ENCODE assay signal across 30 cellular contexts in genomic region chr2:186561467-186562208, GRCh38. TPM values are rescaled to one million over a fixed set of nuclear protein-coding genes. Genes with fewer than 3 reads are reported as not detected.
A peak's percentile ranks its signal among the peaks of the same experiment; 100 is the strongest.
DNase-seq lines count a peak whose midpoint lies in the region; ATAC-seq, FAIRE-seq and TF ChIP-seq lines count a peak whose summit lies in the region.
"Had no signal": no experiment of that assay in that cellular context is flagged by ENCODE, and none has a peak within 500 bp of the region (broad histone marks: within the 10 kb centered on the region; RNA-seq: fewer than 3 reads in every experiment).

No MANE protein-coding gene starts in this region.

- TF ChIP-seq CTCF in astrocyte (IDR thresholded peaks at IDR 0.05; ENCODE audit: insufficient read depth, low read depth, low read length) (no peak), smooth muscle cell (IDR thresholded peaks at IDR 0.05; ENCODE audit: borderline replicate concordance, insufficient read depth, poor library complexity, severe bottlenecking) (no peak)

- H3K36me3 ChIP-seq in astrocyte (ENCODE audit: insufficient read depth, low read length), result no peaks in the 10 kb centered on the region
- H3K36me3 ChIP-seq in smooth muscle cell (ENCODE audit: low read depth), result no peaks in the 10 kb centered on the region
- H3K36me3 ChIP-seq in small intestine (ENCODE audit: control insufficient read depth in 2 of 2, insufficient read depth in 2 of 2, low read length in 2 of 2), result no peaks in the 10 kb centered on the region
- H3K36me3 ChIP-seq: heart right ventricle, pancreas, SJCRH30 had no signal

- H2AFZ ChIP-seq in astrocyte (ENCODE audit: low read depth, low read length), result no peak overlapping the region
- H2AFZ ChIP-seq in smooth muscle cell (ENCODE audit: low read depth), result peak overlapping the region; percentile 40

- H4K20me1 ChIP-seq in astrocyte (ENCODE audit: insufficient read depth, low read length), result no peaks in the 10 kb centered on the region
- H4K20me1 ChIP-seq in smooth muscle cell (ENCODE audit: low read depth), result no peaks in the 10 kb centered on the region

- DNase-seq in DMS53 (lab: John Stamatoyannopoulos, UW) (peak; percentile 48), DMS53 treated with DMSO at 0.1 percent for 48 hours (lab: John Stamatoyannopoulos, UW; ENCODE audit: unreplicated experiment) (no peak), astrocyte (ENCODE audit: low read depth) (no peak), smooth muscle cell (lab: John Stamatoyannopoulos, UW; ENCODE audit: unreplicated experiment) (no peak), small intestine (no peak)
- no peak for DNase-seq in stimulated activated effector memory CD8-positive, alpha-beta T cell treated with anti-CD3 and anti-CD28 coated beads, Interleukin-12 subunit alpha, Interleukin-12 subunit beta, amount 100 ng/mL, for 72 hours (ENCODE audit: low spot score in 2 of 2)
- DNase-seq: activated gamma-delta T cell treated with Interleukin-2 at 50 U/mL for 16 hours; activated naive CD8-positive, alpha-beta T cell treated with anti-CD3 and anti-CD28 coated beads, Interleukin-2, amount 10 ng/mL, durations not matched to agents 7 days and 5 days; activated T-cell treated with anti-CD3 and anti-CD28 coated beads, Interleukin-2, amount 50 U/mL, for 48 hours; C1 segment of cervical spinal cord; central memory CD4-positive, alpha-beta T cell; EL; H9; heart right ventricle; IMR-90; NCI-H1092; NCI-H187 treated with DMSO at 0.1 percent for 48 hours; NCI-H2171; pancreas; RPMI8226; SJCRH30; stimulated activated naive CD8-positive, alpha-beta T cell treated with anti-CD3 and anti-CD28 coated beads, Interleukin-15, Interleukin-2, amounts not matched to agents 100 U/mL and 50 U/mL, for 24 hours; T-cell had no signal

- no peaks in the 10 kb centered on the region for H3K27me3 Mint-ChIP-seq in astrocyte (ENCODE audit: low read depth, unreplicated experiment)

- H3K4me3 ChIP-seq in astrocyte (ENCODE audit: insufficient read depth, low read depth, low read length), result no peak overlapping the region
- no peak overlapping the region for H3K4me3 ChIP-seq in smooth muscle cell
- H3K4me3 ChIP-seq in small intestine (ENCODE audit: low read depth in 1 of 2, low read length in 2 of 2), result no peak overlapping the region
- H3K4me3 ChIP-seq: GM12878, heart right ventricle, pancreas, SJCRH30, skin epidermis had no signal

- H3K27ac ChIP-seq in astrocyte (ENCODE audit: low read depth, low read length) (no peak overlapping the region), smooth muscle cell (ENCODE audit: low read depth) (peak overlapping the region; percentile 90), small intestine (ENCODE audit: low read depth in 1 of 2, low read length in 1 of 2) (no peak overlapping the region)
- H3K27ac ChIP-seq: 22Rv1, heart right ventricle, pancreas, SJCRH30, skin epidermis had no signal

- peaks cover 27% of the 10 kb centered on the region for H3K4me1 Mint-ChIP-seq in astrocyte (ENCODE audit: low read depth, unreplicated experiment)
- no peaks in the 10 kb centered on the region for H3K4me1 Mint-ChIP-seq in stimulated activated effector memory CD8-positive, alpha-beta T cell treated with anti-CD3 and anti-CD28 coated beads, Interleukin-12 subunit alpha, Interleukin-12 subunit beta, amount 100 ng/mL, for 72 hours
- H3K4me1 Mint-ChIP-seq: activated naive CD8-positive, alpha-beta T cell treated with anti-CD3 and anti-CD28 coated beads, Interleukin-2, amount 10 ng/mL, durations not matched to agents 7 days and 5 days; H9; nephron; T-cell had no signal

- H3K4me2 ChIP-seq in astrocyte (ENCODE audit: low read length) (no peak overlapping the region), smooth muscle cell (peak overlapping the region; percentile 25)

- no peak overlapping the region for H3K4me3 Mint-ChIP-seq in astrocyte (ENCODE audit: unreplicated experiment)
- no peak overlapping the region for H3K4me3 Mint-ChIP-seq in stimulated activated effector memory CD8-positive, alpha-beta T cell treated with anti-CD3 and anti-CD28 coated beads, Interleukin-12 subunit alpha, Interleukin-12 subunit beta, amount 100 ng/mL, for 72 hours
- H3K4me3 Mint-ChIP-seq: activated naive CD8-positive, alpha-beta T cell treated with anti-CD3 and anti-CD28 coated beads, Interleukin-2, amount 10 ng/mL, durations not matched to agents 7 days and 5 days; H9; nephron; T-cell had no signal

- no peaks in the 10 kb centered on the region for H3K79me2 ChIP-seq in astrocyte (ENCODE audit: insufficient read depth, low read length)
- no peaks in the 10 kb centered on the region for H3K79me2 ChIP-seq in smooth muscle cell (ENCODE audit: low read depth)

- H3K4me1 ChIP-seq in astrocyte (ENCODE audit: insufficient read depth, low read length) (no peaks in the 10 kb centered on the region), smooth muscle cell (ENCODE audit: low read depth) (no peaks in the 10 kb centered on the region), small intestine (ENCODE audit: control insufficient read depth in 2 of 2, insufficient read depth in 1 of 2, low read depth in 1 of 2, low read length in 1 of 2) (no peaks in the 10 kb centered on the region)
- H3K4me1 ChIP-seq: heart right ventricle, pancreas, SJCRH30 had no signal

- peak overlapping the region; percentile 84 for H3K27ac Mint-ChIP-seq in astrocyte (ENCODE audit: unreplicated experiment)
- H3K27ac Mint-ChIP-seq in stimulated activated effector memory CD8-positive, alpha-beta T cell treated with anti-CD3 and anti-CD28 coated beads, Interleukin-12 subunit alpha, Interleukin-12 subunit beta, amount 100 ng/mL, for 72 hours, result no peak overlapping the region
- H3K27ac Mint-ChIP-seq: activated naive CD8-positive, alpha-beta T cell treated with anti-CD3 and anti-CD28 coated beads, Interleukin-2, amount 10 ng/mL, durations not matched to agents 7 days and 5 days; H9; nephron; T-cell had no signal

- peak; percentile 48 for ATAC-seq in esophagus mucosa
- no peak for ATAC-seq in stimulated activated effector memory CD8-positive, alpha-beta T cell treated with anti-CD3 and anti-CD28 coated beads, Interleukin-12 subunit alpha, Interleukin-12 subunit beta, amount 100 ng/mL, for 72 hours
- no peak for ATAC-seq in SK-N-SH treated with all-trans-retinoic acid at 6 μM for 48 hours
- ATAC-seq: GM12878; heart right ventricle; pancreas; stimulated activated naive CD8-positive, alpha-beta T cell treated with anti-CD3 and anti-CD28 coated beads, Interleukin-15, Interleukin-2, amounts not matched to agents 100 U/mL and 50 U/mL, for 24 hours; T-cell had no signal

- FAIRE-seq in astrocyte (lab: Jason Lieb, UNC) (no peak), small intestine (lab: Jason Lieb, UNC) (no peak)
- FAIRE-seq: frontal cortex, GM12878, pancreas had no signal

- H3K9ac ChIP-seq in astrocyte (ENCODE audit: low read length), result no peak overlapping the region
- peak overlapping the region; percentile 58 for H3K9ac ChIP-seq in smooth muscle cell (ENCODE audit: low read depth)

- H3K27me3 ChIP-seq in astrocyte (ENCODE audit: insufficient read depth, low read length), result no peaks in the 10 kb centered on the region
- no peaks in the 10 kb centered on the region for H3K27me3 ChIP-seq in smooth muscle cell (ENCODE audit: low read depth)
- H3K27me3 ChIP-seq in small intestine (ENCODE audit: control insufficient read depth in 2 of 2, insufficient read depth in 2 of 2, low read length in 2 of 2), result no peaks in the 10 kb centered on the region
- H3K27me3 ChIP-seq: heart right ventricle, pancreas, SJCRH30 had no signal

- H3F3A ChIP-seq in smooth muscle cell (ENCODE audit: low read depth), result no peaks in the 10 kb centered on the region

- no peaks in the 10 kb centered on the region for H3K9me3 ChIP-seq in astrocyte (ENCODE audit: insufficient read depth, low read depth, low read length)
- H3K9me3 ChIP-seq in smooth muscle cell (replicated peaks; ENCODE audit: low read depth), result no peaks in the 10 kb centered on the region
- H3K9me3 ChIP-seq in small intestine (ENCODE audit: control insufficient read depth, low read depth), result no peaks in the 10 kb centered on the region
- H3K9me3 ChIP-seq: heart right ventricle, pancreas had no signal

- no peaks in the 10 kb centered on the region for H3K36me3 Mint-ChIP-seq in astrocyte (ENCODE audit: low read depth, unreplicated experiment)
- H3K36me3 Mint-ChIP-seq in stimulated activated effector memory CD8-positive, alpha-beta T cell treated with anti-CD3 and anti-CD28 coated beads, Interleukin-12 subunit alpha, Interleukin-12 subunit beta, amount 100 ng/mL, for 72 hours, result no peaks in the 10 kb centered on the region
- H3K36me3 Mint-ChIP-seq: activated naive CD8-positive, alpha-beta T cell treated with anti-CD3 and anti-CD28 coated beads, Interleukin-2, amount 10 ng/mL, durations not matched to agents 7 days and 5 days; T-cell had no signal

- H3K9me3 Mint-ChIP-seq in astrocyte (ENCODE audit: unreplicated experiment), result peaks cover 10% of the 10 kb centered on the region
- H3K9me3 Mint-ChIP-seq in stimulated activated effector memory CD8-positive, alpha-beta T cell treated with anti-CD3 and anti-CD28 coated beads, Interleukin-12 subunit alpha, Interleukin-12 subunit beta, amount 100 ng/mL, for 72 hours, result peaks cover 5% of the 10 kb centered on the region

- 40% methylated on average over 6 of the region's 6 CpGs for WGBS in smooth muscle cell (ENCODE audit: low lambda C conversion rate)
- 86 to 92% (median 91%) methylated on average over 6 of the region's 6 CpGs for WGBS in small intestine, 3 donors

TF ChIP-seq in SK-N-SH treated with all-trans-retinoic acid at 6 μM for 48 hours, 23 proteins besides CTCF, POLR2A, EP300 and RAD21 (continues in another document):
- TF ChIP-seq PPARA (CRISPR knock-in tag; IDR thresholded peaks at IDR 0.05; ENCODE audit: borderline replicate concordance), result no peak
- TF ChIP-seq ARNTL (CRISPR knock-in tag; IDR thresholded peaks at IDR 0.05; ENCODE audit: borderline replicate concordance, low read depth), result no peak
- no peak for TF ChIP-seq ZNF8 (CRISPR knock-in tag; IDR thresholded peaks at IDR 0.05)
- TF ChIP-seq SNAI2 (CRISPR knock-in tag; IDR thresholded peaks at IDR 0.05), result no peak
- TF ChIP-seq CREB5 (CRISPR knock-in tag; IDR thresholded peaks at IDR 0.05; ENCODE audit: low read depth), result no peak
- no peak for TF ChIP-seq ZNF70 (CRISPR knock-in tag; IDR thresholded peaks at IDR 0.05)

RNA-seq across cellular contexts. Expression of gene ITGAV, which starts 28.2 kb away (rescaled TPM):
- total RNA-seq in astrocyte (661 and 779 TPM in 2 replicates), esophagus mucosa (28.1 TPM), smooth muscle cell (360 and 467 TPM in 2 replicates)
- polyA plus RNA-seq in smooth muscle cell (70.8 and 78.3 TPM in 2 replicates), small intestine (1 to 10 TPM; 4.0 to 9.6 (median 5.1) TPM)

Comparison
In these comparisons a context has a peak if more than half of its experiments do, and no peak if none do; other contexts are left out.
1. RNA of gene ITGAV, which starts 28.2 kb away (total RNA-seq): 661 to 779 TPM in astrocyte and 360 to 467 TPM in smooth muscle cell; 28.1 TPM in esophagus mucosa (single experiment); every median in the first group is over 10 times any median in the second.